ENCODE assay signal across 11 cellular contexts in genomic region chr5:150638488-150639316, GRCh38. TPM values are rescaled to one million over a fixed set of nuclear protein-coding genes. Genes with fewer than 3 reads are reported as not detected.
A peak's percentile ranks its signal among the peaks of the same experiment; 100 is the strongest.
DNase-seq lines count a peak whose midpoint lies in the region; ATAC-seq and TF ChIP-seq lines count a peak whose summit lies in the region.
"Had no signal": no experiment of that assay in that cellular context is flagged by ENCODE, and none has a peak within 500 bp of the region (broad histone marks: within the 10 kb centered on the region; RNA-seq: fewer than 3 reads in every experiment).

No MANE protein-coding gene starts in this region.

- no peaks in the 10 kb centered on the region for H3K9me3 Mint-ChIP-seq in mesothelial cell of epicardium
- H3K9me3 Mint-ChIP-seq: activated B cell treated with CpG ODN at 0.5 μM for 24 hours had no signal

- H3K27me3 Mint-ChIP-seq in mesothelial cell of epicardium (ENCODE audit: low read depth): no peaks in the 10 kb centered on the region
- H3K27me3 Mint-ChIP-seq: activated B cell treated with CpG ODN at 0.5 μM for 24 hours had no signal

- no peak overlapping the region for H3K27ac ChIP-seq in HUES6 (ENCODE audit: low read depth, low read length)
- H3K27ac ChIP-seq in coronary artery: peak overlapping the region; percentile 96 to 99
- H3K27ac ChIP-seq in thyroid gland: peak overlapping the region in 2 of 3 donors; percentile 78 to 87

- WGBS in thyroid gland, 2 donors: 82 to 90% methylated on average over 5 of the region's 5 CpGs

- ATAC-seq in GM21529 (IDR thresholded peaks at IDR 0.05; ENCODE audit: unreplicated experiment) (no peak), HG03280 (IDR thresholded peaks at IDR 0.05; ENCODE audit: unreplicated experiment) (no peak)
- ATAC-seq: left colon had no signal

- peak overlapping the region; percentile 13 for H3K9ac ChIP-seq in HUES6 (ENCODE audit: low read length)

- H3K4me3 ChIP-seq in HUES6 (ENCODE audit: low read depth, low read length): no peak overlapping the region
- no peak overlapping the region for H3K4me3 ChIP-seq in coronary artery
- no peak overlapping the region for H3K4me3 ChIP-seq in thyroid gland (replicated peaks in 1 of 3)
- no peak overlapping the region for H3K4me3 ChIP-seq in foreskin fibroblast (ENCODE audit: low read depth in 1 of 2, low read length in 2 of 2)

- H3K27ac Mint-ChIP-seq in mesothelial cell of epicardium: peak overlapping the region; percentile 95
- H3K27ac Mint-ChIP-seq: activated B cell treated with CpG ODN at 0.5 μM for 24 hours had no signal

- intact Hi-C loops in thyroid gland (cut with DNase I): no loop called here

- TF ChIP-seq POLR2A in thyroid gland (IDR thresholded peaks at IDR 0.05): no peak

- DNase-seq in coronary artery (ENCODE audit: low spot score): no peak
- DNase-seq in mesothelial cell of epicardium (ENCODE audit: low spot score in 2 of 2, unreplicated experiment in 2 of 2): no peak
- no peak for DNase-seq in thyroid gland
- DNase-seq in foreskin fibroblast: no peak
- no peak for DNase-seq in GM10266 (ENCODE audit: extremely low spot score)
- DNase-seq: activated B cell treated with CpG ODN at 0.5 μM for 24 hours, left colon, MM.1S had no signal

- H3K4me1 Mint-ChIP-seq in mesothelial cell of epicardium: peaks cover 83% of the 10 kb centered on the region
- H3K4me1 Mint-ChIP-seq: activated B cell treated with CpG ODN at 0.5 μM for 24 hours had no signal

- H3K4me3 Mint-ChIP-seq in mesothelial cell of epicardium: no peak overlapping the region
- H3K4me3 Mint-ChIP-seq: activated B cell treated with CpG ODN at 0.5 μM for 24 hours had no signal

- H3K36me3 ChIP-seq in HUES6 (ENCODE audit: control insufficient read depth, insufficient read depth, low read length): no peaks in the 10 kb centered on the region
- no peaks in the 10 kb centered on the region for H3K36me3 ChIP-seq in thyroid gland

- H3K9me3 ChIP-seq in HUES6 (ENCODE audit: control insufficient read depth, insufficient read depth, low read depth, low read length) (no peaks in the 10 kb centered on the region), thyroid gland (no peaks in the 10 kb centered on the region)

- no peaks in the 10 kb centered on the region for H3K36me3 Mint-ChIP-seq in mesothelial cell of epicardium

- H3K27me3 ChIP-seq in HUES6 (ENCODE audit: control insufficient read depth, insufficient read depth, low read length) (no peaks in the 10 kb centered on the region), thyroid gland (no peaks in the 10 kb centered on the region)

- TF ChIP-seq CTCF in coronary artery (IDR thresholded peaks at IDR 0.05): no peak
- no peak for TF ChIP-seq CTCF in mesothelial cell of epicardium (IDR thresholded peaks at IDR 0.05; ENCODE audit: unreplicated experiment)
- no peak for TF ChIP-seq CTCF in thyroid gland (IDR thresholded peaks at IDR 0.05)
- TF ChIP-seq CTCF in foreskin fibroblast (IDR thresholded peaks at IDR 0.05; ENCODE audit: low read depth, low read length): no peak
- no peak for TF ChIP-seq CTCF in GM10266 (IDR thresholded peaks at IDR 0.05; ENCODE audit: control insufficient read depth, insufficient read depth, low read depth, missing control alignments)

- H3K4me1 ChIP-seq in HUES6 (ENCODE audit: control insufficient read depth, insufficient read depth, low read length): peaks cover 53% of the 10 kb centered on the region
- H3K4me1 ChIP-seq in thyroid gland: peaks cover 43 to 73% of the 10 kb centered on the region in 2 donors

RNA-seq across cellular contexts. Expression of gene SYNPO, which starts 1.8 kb away (rescaled TPM):
- total RNA-seq in mesothelial cell of epicardium: 84.4 to 86.6 TPM (median 85.3 TPM) in 3 replicates
- total RNA-seq in thyroid gland: 10 to 100 TPM in 3 of 4 donors, 1 to 10 TPM in 1; 8.8 to 19.3 (median 14.1) TPM

RNA-seq across cellular contexts. Expression of gene MYOZ3, which starts 22.3 kb away (rescaled TPM):
- total RNA-seq in mesothelial cell of epicardium (8.5 to 9.4 TPM (median 8.5 TPM) in 3 replicates), thyroid gland (under 1 TPM in 3 of 4 donors, not detected in 1; 0.11 to 0.29 (median 0.13) TPM)
